Comparison of ENCODE assay signal across 10 cellular contexts in genomic region chr2:234422895-234423505, GRCh38.
DNase-seq lines count a peak whose midpoint lies in the region; ATAC-seq and TF ChIP-seq lines count a peak whose summit lies in the region.
"Had no signal": no experiment of that assay in that cellular context is flagged by ENCODE, and none has a peak within 500 bp of the region (broad histone marks: within the 10 kb centered on the region; RNA-seq: fewer than 3 reads in every experiment).

No MANE protein-coding gene starts in this region.

- no peaks in the 10 kb centered on the region for H4K20me1 ChIP-seq in PC-3 (ENCODE audit: low read length)

- H3K27ac ChIP-seq in PC-3 (ENCODE audit: low read length), result peak overlapping the region; percentile 50
- H3K27ac ChIP-seq in esophagus squamous epithelium, result peak overlapping the region; percentile 62 to 78 (median 68)
- H3K27ac ChIP-seq: VCaP had no signal

- CTCF ChIA-PET in PC-3 (lab: Charles Lee), result interaction anchor here (0.8 kb wide), 1 partner anchor 311 kb away, joined by 3 read pairs; no protein-coding TSS in a partner anchor

- H3K79me2 ChIP-seq in PC-3 (ENCODE audit: low read length), result no peaks in the 10 kb centered on the region

- no peaks in the 10 kb centered on the region for H3K36me3 ChIP-seq in PC-3 (ENCODE audit: low read depth, low read length)
- no peaks in the 10 kb centered on the region for H3K36me3 ChIP-seq in esophagus squamous epithelium

- no peaks in the 10 kb centered on the region for H3K27me3 ChIP-seq in PC-3 (ENCODE audit: low read length)
- H3K27me3 ChIP-seq in esophagus squamous epithelium, result no peaks in the 10 kb centered on the region

- intact Hi-C loops in PC-3 (cut with micrococcal nuclease) (loop anchor here (1.0 to 5.0 kb wide), 5 partner anchors 41 to 171 kb away; no protein-coding TSS in a partner anchor), esophagus squamous epithelium (cut with DNase I) (no loop called here)

- TF ChIP-seq CTCF in PC-3 (conservative IDR thresholded peaks at IDR 0.05; ENCODE audit: low read depth, low read length) (no peak), esophagus squamous epithelium (IDR thresholded peaks at IDR 0.05) (no peak)

- no peak for TF ChIP-seq POLR2A in esophagus squamous epithelium (IDR thresholded peaks at IDR 0.05)

- H3K4me3 Mint-ChIP-seq in stimulated activated effector memory CD8-positive, alpha-beta T cell treated with anti-CD3 and anti-CD28 coated beads, Interleukin-12 subunit alpha, Interleukin-12 subunit beta, amount 100 ng/mL, for 72 hours, result peak overlapping the region; percentile 56

- H3K4me1 ChIP-seq in PC-3 (ENCODE audit: insufficient read depth, low read length) (peaks cover 38% of the 10 kb centered on the region), esophagus squamous epithelium (peaks cover 19 to 67% (median 29%) of the 10 kb centered on the region in 3 donors)

- no TSS peak for BruUV-seq in PC-3 (replicated peaks; lab: Mats Ljungman, UMichigan)

- POLR2A ChIA-PET in PC-3 (lab: Charles Lee; ENCODE audit: unreplicated experiment), result no interaction called here

- H3K9ac ChIP-seq in PC-3 (ENCODE audit: low read length), result no peak overlapping the region

- H3F3A ChIP-seq in PC-3 (ENCODE audit: low read length, unreplicated experiment), result peaks cover 4% of the 10 kb centered on the region

- no peak for DNase-seq in PC-3
- DNase-seq in activated CD8-positive, alpha-beta memory T cell treated with anti-CD3 and anti-CD28 coated beads, Interleukin-2, amount 50 U/mL, for 48 hours, result peak; percentile 69
- DNase-seq in esophagus squamous epithelium (lab: John Stamatoyannopoulos, UW), result no peak
- no peak for DNase-seq in stimulated activated effector memory CD8-positive, alpha-beta T cell treated with anti-CD3 and anti-CD28 coated beads, Interleukin-12 subunit alpha, Interleukin-12 subunit beta, amount 100 ng/mL, for 72 hours (ENCODE audit: low spot score in 2 of 2)
- no peak for DNase-seq in D341Med (ENCODE audit: low spot score)
- no peak for DNase-seq in OCI-M2 (lab: John Stamatoyannopoulos, UW; ENCODE audit: unreplicated experiment)
- DNase-seq in NCI-H82 (lab: John Stamatoyannopoulos, UW), result no peak
- DNase-seq: NCI-H2227 treated with DMSO at 0.1 percent for 48 hours had no signal

- H3K9me2 ChIP-seq in PC-3 (replicated peaks; ENCODE audit: low read length), result no peaks in the 10 kb centered on the region

- peak overlapping the region; percentile 41 for H3K4me2 ChIP-seq in PC-3 (ENCODE audit: low read length)

- H3K4me3 ChIP-seq in PC-3 (ENCODE audit: low read length), result no peak overlapping the region
- no peak overlapping the region for H3K4me3 ChIP-seq in esophagus squamous epithelium

- H3K9me3 Mint-ChIP-seq in stimulated activated effector memory CD8-positive, alpha-beta T cell treated with anti-CD3 and anti-CD28 coated beads, Interleukin-12 subunit alpha, Interleukin-12 subunit beta, amount 100 ng/mL, for 72 hours, result peaks cover 7% of the 10 kb centered on the region

- peaks cover 5% of the 10 kb centered on the region for H3K36me3 Mint-ChIP-seq in stimulated activated effector memory CD8-positive, alpha-beta T cell treated with anti-CD3 and anti-CD28 coated beads, Interleukin-12 subunit alpha, Interleukin-12 subunit beta, amount 100 ng/mL, for 72 hours

- peak overlapping the region; percentile 91 for H3K27ac Mint-ChIP-seq in stimulated activated effector memory CD8-positive, alpha-beta T cell treated with anti-CD3 and anti-CD28 coated beads, Interleukin-12 subunit alpha, Interleukin-12 subunit beta, amount 100 ng/mL, for 72 hours

- ATAC-seq in PC-3 (no peak), GM21447 (IDR thresholded peaks at IDR 0.05; ENCODE audit: unreplicated experiment) (no peak)
- ATAC-seq in stimulated activated effector memory CD8-positive, alpha-beta T cell treated with anti-CD3 and anti-CD28 coated beads, Interleukin-12 subunit alpha, Interleukin-12 subunit beta, amount 100 ng/mL, for 72 hours, result peak; percentile 93

- 67 to 75% methylated on average over 8 of the region's 8 CpGs for WGBS in esophagus squamous epithelium, 2 donors

- no peak overlapping the region for H2AFZ ChIP-seq in PC-3 (ENCODE audit: low read length)

- H3K9me3 ChIP-seq in PC-3 (ENCODE audit: low read length) (no peaks in the 10 kb centered on the region), esophagus squamous epithelium (no peaks in the 10 kb centered on the region)

- H3K4me1 Mint-ChIP-seq in stimulated activated effector memory CD8-positive, alpha-beta T cell treated with anti-CD3 and anti-CD28 coated beads, Interleukin-12 subunit alpha, Interleukin-12 subunit beta, amount 100 ng/mL, for 72 hours, result peaks cover 58% of the 10 kb centered on the region
